Comparison of ENCODE assay signal across 8 cellular contexts in genomic region chr1:52402860-52403240, GRCh38. TPM values are rescaled to one million over a fixed set of nuclear protein-coding genes. Genes with fewer than 3 reads are reported as not detected.
DNase-seq lines count a peak whose midpoint lies in the region; ATAC-seq and TF ChIP-seq lines count a peak whose summit lies in the region.
"Had no signal": no experiment of that assay in that cellular context is flagged by ENCODE, and none has a peak within 500 bp of the region (broad histone marks: within the 10 kb centered on the region; RNA-seq: fewer than 3 reads in every experiment).

No MANE protein-coding gene starts in this region.

- H3K4me1 Mint-ChIP-seq in central memory CD8-positive, alpha-beta T cell = peaks cover 21% of the 10 kb centered on the region
- H3K4me1 Mint-ChIP-seq in nephron progenitor cell = peaks cover 41% of the 10 kb centered on the region

- ATAC-seq in central memory CD8-positive, alpha-beta T cell (replicated peaks; ENCODE audit: extremely low read depth, poor library complexity, severe bottlenecking) = no peak

- peak overlapping the region; percentile 94 for H3K4me3 ChIP-seq in GM12864 (ENCODE audit: low read depth, low read length)
- peak overlapping the region; percentile 90 for H3K4me3 ChIP-seq in MG63

- no peaks in the 10 kb centered on the region for H3K9me3 ChIP-seq in MG63

- H3K36me3 ChIP-seq in MG63 = peaks cover 53% of the 10 kb centered on the region

- no peak for DNase-seq in GM12864 (ENCODE audit: low read depth)
- no peak for DNase-seq in MG63
- DNase-seq in central memory CD8-positive, alpha-beta T cell (ENCODE audit: low spot score in 2 of 2) = no peak
- no peak for DNase-seq in nephron progenitor cell
- no peak for DNase-seq in NCI-H1105 treated with DMSO at 0.1 percent for 48 hours (lab: John Stamatoyannopoulos, UW)
- DNase-seq in ureter (ENCODE audit: low spot score) = no peak
- DNase-seq in NCI-H524 treated with DMSO at 0.1 percent for 48 hours (lab: John Stamatoyannopoulos, UW) = no peak
- DNase-seq: activated CD4-positive, alpha-beta T cell treated with anti-CD3 and anti-CD28 coated beads, Interleukin-2, amount 50 U/mL, for 1 hour had no signal

- peaks cover 17% of the 10 kb centered on the region for H3K36me3 Mint-ChIP-seq in central memory CD8-positive, alpha-beta T cell (ENCODE audit: insufficient read depth)
- peaks cover 43% of the 10 kb centered on the region for H3K36me3 Mint-ChIP-seq in nephron progenitor cell (ENCODE audit: low read depth)

- no peaks in the 10 kb centered on the region for H3K9me3 Mint-ChIP-seq in central memory CD8-positive, alpha-beta T cell
- no peaks in the 10 kb centered on the region for H3K9me3 Mint-ChIP-seq in nephron progenitor cell

- no peaks in the 10 kb centered on the region for H3K27me3 ChIP-seq in MG63

- TF ChIP-seq CTCF in GM12864 (IDR thresholded peaks at IDR 0.05; ENCODE audit: low read depth, low read length, missing control alignments) = no peak
- TF ChIP-seq CTCF in nephron progenitor cell (IDR thresholded peaks at IDR 0.05) = no peak

- peak overlapping the region; percentile 98 for H3K27ac Mint-ChIP-seq in central memory CD8-positive, alpha-beta T cell (ENCODE audit: low read depth)
- H3K27ac Mint-ChIP-seq in nephron progenitor cell = no peak overlapping the region

- peak overlapping the region; percentile 100 for H3K4me3 Mint-ChIP-seq in central memory CD8-positive, alpha-beta T cell
- peak overlapping the region; percentile 99 for H3K4me3 Mint-ChIP-seq in nephron progenitor cell

- no peaks in the 10 kb centered on the region for H3K27me3 Mint-ChIP-seq in central memory CD8-positive, alpha-beta T cell
- no peaks in the 10 kb centered on the region for H3K27me3 Mint-ChIP-seq in nephron progenitor cell (ENCODE audit: low read depth, poor library complexity)

RNA-seq across cellular contexts. Expression of gene ORC1, which starts 1.4 kb away (rescaled TPM):
- 16.0 and 23.1 TPM in 2 replicates for total RNA-seq in MG63 (2014; rRNA removed; shearing (Covaris generic); ENCODE audit: low replicate concordance)
- 1.1 TPM for total RNA-seq in ureter

RNA-seq across cellular contexts. Expression of gene PRPF38A, which starts 1.6 kb away (rescaled TPM):
- 10.0 and 14.1 TPM in 2 replicates for total RNA-seq in MG63 (2014; rRNA removed; shearing (Covaris generic); ENCODE audit: low replicate concordance)
- total RNA-seq in ureter = 50.8 TPM

RNA-seq across cellular contexts. Expression of gene CC2D1B, which starts 36.8 kb away (rescaled TPM):
- total RNA-seq in MG63 (2014; rRNA removed; shearing (Covaris generic); ENCODE audit: low replicate concordance) = 24.2 and 25.3 TPM in 2 replicates
- total RNA-seq in ureter = 39.4 TPM
